ENCODE assay signal across 8 cellular contexts in the genomic region with DNA sequence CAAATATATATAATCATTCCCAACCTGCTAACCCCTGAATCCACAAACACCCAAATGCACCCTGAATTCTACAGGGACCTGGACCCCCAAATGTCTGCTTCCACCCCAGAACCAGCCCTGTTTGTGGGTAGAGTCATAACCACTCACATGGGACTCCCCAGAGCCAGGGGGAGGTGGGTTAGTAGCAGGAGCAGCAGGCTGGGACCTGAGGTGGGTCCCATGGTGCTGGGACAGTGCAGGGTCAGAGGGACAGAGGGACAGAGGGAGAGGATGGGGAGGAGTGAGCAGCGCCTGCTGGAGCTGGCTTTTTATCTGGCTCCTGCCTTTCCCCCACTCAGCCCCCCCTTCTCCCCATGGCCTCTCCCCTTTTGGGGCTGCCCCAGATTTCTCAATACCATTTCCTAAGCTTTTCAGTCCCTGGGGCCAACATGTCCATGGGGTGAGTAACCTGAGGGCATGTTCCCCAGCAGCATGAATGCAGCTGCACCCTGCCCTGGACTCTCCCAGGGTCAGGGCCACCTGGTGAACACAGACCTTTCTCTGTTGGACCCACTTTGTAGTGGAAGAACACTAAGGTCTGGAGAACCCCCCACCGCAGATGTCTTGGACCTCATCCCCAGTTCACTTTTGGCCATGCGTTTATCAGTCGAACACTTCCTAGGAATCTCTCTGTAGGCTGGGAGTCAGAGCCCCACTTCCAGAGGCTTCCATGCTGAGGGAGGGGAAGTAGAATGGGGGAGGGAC. TPM values are rescaled to one million over a fixed set of nuclear protein-coding genes. Genes with fewer than 3 reads are reported as not detected.
DNase-seq lines count a peak whose midpoint lies in the region; ATAC-seq and TF ChIP-seq lines count a peak whose summit lies in the region.

Gene C3, minus strand, starts transcription at position 282 of the 744 bp plus-strand sequence. Its CDS starts 61 bp downstream, at position 221.

- H3K27ac Mint-ChIP-seq in T-helper 2 cell treated with Interferon-gamma antibody and Interleukin-4, amounts not matched to agents 5 μg/mL and 100 μg/mL, for 36 hours = no peak within 1 kb of the TSS

- H3K36me3 ChIP-seq in BLaER1 treated with 17β-estradiol and CSF1 and Interleukin-3, amounts not matched to agents 10 nM and 100 nM = peaks cover 0 to 33% (median 5%) of the 10 kb centered on the region in 11 experiments; a peak in 11 of 22 replicates
- H3K36me3 ChIP-seq in OCI-LY7 (ENCODE audit: insufficient read depth, low read length) (no peaks in the 10 kb centered on the region), osteoblast (ENCODE audit: insufficient read depth, low read length) (no peaks in the 10 kb centered on the region)

- H3K36me3 Mint-ChIP-seq in T-helper 2 cell treated with Interferon-gamma antibody and Interleukin-4, amounts not matched to agents 5 μg/mL and 100 μg/mL, for 36 hours (ENCODE audit: low read depth) = no peaks in the 10 kb centered on the region

- H3K9me3 ChIP-seq in BLaER1 treated with 17β-estradiol and CSF1 and Interleukin-3, amounts not matched to agents 10 nM and 100 nM (replicated peaks in 1 of 11) = no peaks in the 10 kb centered on the region
- H3K9me3 ChIP-seq in OCI-LY7 (ENCODE audit: low read length) = no peaks in the 10 kb centered on the region
- no peaks in the 10 kb centered on the region for H3K9me3 ChIP-seq in osteoblast (ENCODE audit: low read depth, low read length)

- intact Hi-C loops in OCI-LY7 (cut with micrococcal nuclease; ENCODE audit: unreplicated experiment) = no loop called here

- H3K27ac ChIP-seq in BLaER1 treated with 17β-estradiol and CSF1 and Interleukin-3, amounts not matched to agents 10 nM and 100 nM = peak within 1 kb of the TSS in 10 of 11 experiments; percentile 53 to 77 (median 72); a peak in 21 of 22 replicates
- peak within 1 kb of the TSS; percentile 66 for H3K27ac ChIP-seq in OCI-LY7 (ENCODE audit: low read depth, low read length, poor library complexity, severe bottlenecking)
- H3K27ac ChIP-seq in osteoblast (ENCODE audit: low read depth, low read length) = no peak within 1 kb of the TSS

- H3K4me3 ChIP-seq in BLaER1 treated with 17β-estradiol and CSF1 and Interleukin-3, amounts not matched to agents 10 nM and 100 nM = peak within 1 kb of the TSS in 8 of 10 experiments; percentile 28 to 70 (median 53); a peak in 16 of 20 replicates
- peak within 1 kb of the TSS; percentile 43 for H3K4me3 ChIP-seq in OCI-LY7 (ENCODE audit: low read depth, low read length, poor library complexity, severe bottlenecking)
- peak within 1 kb of the TSS; percentile 70 for H3K4me3 ChIP-seq in fibroblast of the aortic adventitia (ENCODE audit: low read depth, low read length)
- H3K4me3 ChIP-seq in osteoblast (ENCODE audit: insufficient read depth, low read length) = no peak within 1 kb of the TSS

- peak within 1 kb of the TSS; percentile 75 to 95 (median 90) for H3K4me2 ChIP-seq in BLaER1 treated with 17β-estradiol and CSF1 and Interleukin-3, amounts not matched to agents 10 nM and 100 nM
- H3K4me2 ChIP-seq in OCI-LY7 (ENCODE audit: low read length) = peak within 1 kb of the TSS; percentile 73
- H3K4me2 ChIP-seq in osteoblast (ENCODE audit: insufficient read depth, low read length) = no peak within 1 kb of the TSS

- H3K4me1 Mint-ChIP-seq in T-helper 2 cell treated with Interferon-gamma antibody and Interleukin-4, amounts not matched to agents 5 μg/mL and 100 μg/mL, for 36 hours (ENCODE audit: low read depth) = peaks cover 16% of the 10 kb centered on the region

- H3K4me3 Mint-ChIP-seq in T-helper 2 cell treated with Interferon-gamma antibody and Interleukin-4, amounts not matched to agents 5 μg/mL and 100 μg/mL, for 36 hours = no peak within 1 kb of the TSS

- ATAC-seq in HG03097 (IDR thresholded peaks at IDR 0.05; ENCODE audit: low FRiP score, unreplicated experiment) (no peak), HG03135 (IDR thresholded peaks at IDR 0.05; ENCODE audit: unreplicated experiment) (no peak)

- H3K79me2 ChIP-seq in OCI-LY7 (ENCODE audit: insufficient read depth, low read depth, low read length) (no peaks in the 10 kb centered on the region), osteoblast (ENCODE audit: insufficient read depth, low read length) (no peaks in the 10 kb centered on the region)

- DNase-seq in OCI-LY7 (ENCODE audit: low spot score) (no peak), fibroblast of the aortic adventitia (ENCODE audit: low read depth) (peak; percentile 92), osteoblast (ENCODE audit: insufficient read length, low spot score, missing footprints) (peak; percentile 97)
- DNase-seq in activated naive CD4-positive, alpha-beta T cell treated with Interleukin-2 at 50 U/mL for 16 hours = no peak
- DNase-seq in T-helper 2 cell treated with Interferon-gamma antibody and Interleukin-4, amounts not matched to agents 5 μg/mL and 100 μg/mL, for 36 hours (ENCODE audit: low spot score) = no peak

- H3K9ac ChIP-seq in BLaER1 treated with 17β-estradiol and CSF1 and Interleukin-3, amounts not matched to agents 10 nM and 100 nM = peak within 1 kb of the TSS in 10 of 11 experiments; percentile 22 to 72 (median 65); a peak in 15 of 22 replicates

- BruUV-seq in OCI-LY7 (replicated peaks; lab: Mats Ljungman, UMichigan) = no TSS peak

- peaks cover 56 to 70% (median 65%) of the 10 kb centered on the region in 10 experiments for H3K4me1 ChIP-seq in BLaER1 treated with 17β-estradiol and CSF1 and Interleukin-3, amounts not matched to agents 10 nM and 100 nM
- H3K4me1 ChIP-seq in OCI-LY7 (ENCODE audit: insufficient read depth, low read length, poor library complexity, severe bottlenecking) (peaks cover 60% of the 10 kb centered on the region), osteoblast (ENCODE audit: insufficient read depth, low read length) (peaks cover 12% of the 10 kb centered on the region)

- H3K27me3 ChIP-seq in BLaER1 treated with 17β-estradiol and CSF1 and Interleukin-3, amounts not matched to agents 10 nM and 100 nM = no peaks in the 10 kb centered on the region
- peaks cover 7% of the 10 kb centered on the region for H3K27me3 ChIP-seq in osteoblast (ENCODE audit: insufficient read depth, low read length)

- no peak for TF ChIP-seq CTCF in OCI-LY7 (conservative IDR thresholded peaks at IDR 0.05; ENCODE audit: low read length)
- TF ChIP-seq CTCF in fibroblast of the aortic adventitia (IDR thresholded peaks at IDR 0.05; ENCODE audit: insufficient read depth, low read length) = no peak
- TF ChIP-seq CTCF in osteoblast (IDR thresholded peaks at IDR 0.05; ENCODE audit: extremely low read depth, low read depth, low read length) = no peak

- peaks cover 1% of the 10 kb centered on the region for H3K27me3 Mint-ChIP-seq in T-helper 2 cell treated with Interferon-gamma antibody and Interleukin-4, amounts not matched to agents 5 μg/mL and 100 μg/mL, for 36 hours (ENCODE audit: low read depth)

- no peaks in the 10 kb centered on the region for H3K9me2 ChIP-seq in OCI-LY7 (ENCODE audit: insufficient read depth, low read length)

- peaks cover 0 to 19% (median 0%) of the 10 kb centered on the region in 11 experiments; a peak in 3 of 22 replicates for H4K20me1 ChIP-seq in BLaER1 treated with 17β-estradiol and CSF1 and Interleukin-3, amounts not matched to agents 10 nM and 100 nM
- no peaks in the 10 kb centered on the region for H4K20me1 ChIP-seq in OCI-LY7 (ENCODE audit: insufficient read depth, low read length)
- H4K20me1 ChIP-seq in osteoblast (ENCODE audit: insufficient read depth, low read length) = no peaks in the 10 kb centered on the region

- no peaks in the 10 kb centered on the region for H3K9me3 Mint-ChIP-seq in T-helper 2 cell treated with Interferon-gamma antibody and Interleukin-4, amounts not matched to agents 5 μg/mL and 100 μg/mL, for 36 hours

- H2AFZ ChIP-seq in OCI-LY7 (ENCODE audit: low read length) = peak within 1 kb of the TSS; percentile 96
- H2AFZ ChIP-seq in osteoblast (ENCODE audit: low read length) = no peak within 1 kb of the TSS

- POLR2A ChIA-PET in OCI-LY7 (lab: Charles Lee) = no interaction called here

- CTCF ChIA-PET in OCI-LY7 (lab: Charles Lee; ENCODE audit: unreplicated experiment) = no interaction called here

RNA-seq across cellular contexts. Expression of gene C3, which starts in this region (rescaled TPM):
- 0.13 and 0.57 TPM in 2 replicates for total RNA-seq in OCI-LY7 (2014; rRNA removed; shearing (Covaris generic))
- total RNA-seq in OCI-LY7 (2022) = 0.74 TPM in 1 of 2 replicates, not detected in the other
- total RNA-seq in fibroblast of the aortic adventitia (ENCODE audit: low replicate concordance) = 93.5 and 1,485 TPM in 2 replicates
- 5.0 and 14.1 TPM in 2 replicates for total RNA-seq in osteoblast

Comparison
In these comparisons a context has a peak if more than half of its experiments do, and no peak if none do; other contexts are left out.
1. DNase-seq: peak in fibroblast of the aortic adventitia (single experiment) and osteoblast (single experiment); none in OCI-LY7 (single experiment), activated naive CD4-positive, alpha-beta T cell treated with Interleukin-2 at 50 U/mL for 16 hours (single experiment) and T-helper 2 cell treated with Interferon-gamma antibody and Interleukin-4, amounts not matched to agents 5 μg/mL and 100 μg/mL, for 36 hours (single experiment).